Comparison of ENCODE assay signal across 14 cellular contexts in the genomic region with DNA sequence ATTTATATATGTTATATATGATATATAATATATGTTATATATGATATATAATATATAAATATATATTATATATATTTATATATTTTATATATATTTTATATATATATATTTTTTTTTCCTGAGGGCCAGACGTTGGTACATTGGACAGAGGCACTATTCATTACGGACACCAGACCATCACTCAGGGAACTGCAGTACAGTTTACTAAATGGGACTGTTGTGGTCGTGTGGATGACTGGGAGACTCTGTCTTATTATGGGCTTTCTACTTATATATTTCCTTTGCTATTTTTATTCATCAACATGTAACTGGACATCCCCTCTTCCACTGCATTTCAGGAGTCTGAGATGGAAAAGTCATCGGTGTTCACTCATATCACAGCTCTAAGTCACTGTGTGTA.
A peak's percentile ranks its signal among the peaks of the same experiment; 100 is the strongest.
DNase-seq lines count a peak whose midpoint lies in the region; ATAC-seq and TF ChIP-seq lines count a peak whose summit lies in the region.
"Had no signal": no experiment of that assay in that cellular context is flagged by ENCODE, and none has a peak within 500 bp of the region (broad histone marks: within the 10 kb centered on the region; RNA-seq: fewer than 3 reads in every experiment).

No MANE protein-coding gene starts in this region.

- CTCF ChIA-PET in SK-N-SH (lab: Yijun Ruan, JAX) (interaction anchor here (0.6 to 2.2 kb wide), 32 partner anchors 9 to 770 kb away, joined by 3 to 13 read pairs (median 4); a partner anchor contains a TSS), WTC11 (lab: Charles Lee) (interaction anchor here (0.7 to 2.6 kb wide), 22 partner anchors 8 to 450 kb away, joined by 3 to 17 read pairs (median 4); a partner anchor contains a TSS)

- H3K79me2 ChIP-seq in SK-N-SH (ENCODE audit: insufficient read depth) (no peaks in the 10 kb centered on the region), Loucy (ENCODE audit: insufficient read depth, low read length) (no peaks in the 10 kb centered on the region)

- no peak for TF ChIP-seq RAD21 in SK-N-SH (IDR thresholded peaks at IDR 0.05; ENCODE audit: low read length)

- H3K4me1 ChIP-seq in SK-N-SH (ENCODE audit: control insufficient read depth in 1 of 2, insufficient read depth in 2 of 2, low read depth in 1 of 2, low read length in 1 of 2) (no peaks in the 10 kb centered on the region; a peak in 1 of 4 replicates), Loucy (ENCODE audit: insufficient read depth, low read length, poor library complexity, severe bottlenecking) (peaks cover 30% of the 10 kb centered on the region), colonic mucosa (no peaks in the 10 kb centered on the region)
- H3K4me1 ChIP-seq: BE2C, Caco-2 had no signal

- POLR2A ChIA-PET in SK-N-SH (lab: Yijun Ruan, JAX) (no interaction called here), WTC11 (lab: Charles Lee) (no interaction called here)

- WGBS in SK-N-SH (ENCODE audit: low lambda C conversion rate): 33% methylated on average over 4 of the region's 4 CpGs

- TF ChIP-seq CTCF in SK-N-SH (IDR thresholded peaks at IDR 0.05): no peak
- no peak for TF ChIP-seq CTCF in Loucy (conservative IDR thresholded peaks at IDR 0.05; ENCODE audit: low read length)
- no peak for TF ChIP-seq CTCF in WTC11 (IDR thresholded peaks at IDR 0.05)
- TF ChIP-seq CTCF in colonic mucosa (IDR thresholded peaks at IDR 0.05): no peak

- H3K36me3 Mint-ChIP-seq in WTC11: no peaks in the 10 kb centered on the region
- peaks cover 1% of the 10 kb centered on the region for H3K36me3 Mint-ChIP-seq in activated T-helper 1 cell treated with anti-CD3 and anti-CD28 coated beads, Interleukin-12 subunit alpha, Interleukin-12 subunit beta, Interleukin-2, Interleukin-4 antibody, amounts not matched to agents 30 ng/mL and 10 ng/mL and 1 ng/mL, durations not matched to agents 14 hours and 24 hours and 36 hours (ENCODE audit: low read depth)

- no peaks in the 10 kb centered on the region for H4K20me1 ChIP-seq in SK-N-SH (ENCODE audit: insufficient read depth)
- no peaks in the 10 kb centered on the region for H4K20me1 ChIP-seq in Loucy (ENCODE audit: insufficient read depth, low read length, poor library complexity, severe bottlenecking)

- H3K4me3 ChIP-seq in SK-N-SH (ENCODE audit: low read depth in 2 of 2, low read length in 1 of 2) (no peak overlapping the region), Loucy (ENCODE audit: low read length, poor library complexity, severe bottlenecking) (no peak overlapping the region), colonic mucosa (no peak overlapping the region)
- H3K4me3 ChIP-seq: GM23248 had no signal

- H3K9me3 Mint-ChIP-seq in WTC11: peaks cover 9% of the 10 kb centered on the region
- H3K9me3 Mint-ChIP-seq in activated T-helper 1 cell treated with anti-CD3 and anti-CD28 coated beads, Interleukin-12 subunit alpha, Interleukin-12 subunit beta, Interleukin-2, Interleukin-4 antibody, amounts not matched to agents 30 ng/mL and 10 ng/mL and 1 ng/mL, durations not matched to agents 14 hours and 24 hours and 36 hours: no peaks in the 10 kb centered on the region
- H3K9me3 Mint-ChIP-seq: CD4-positive, alpha-beta T cell had no signal

- H3K9ac ChIP-seq in SK-N-SH (no peak overlapping the region), Loucy (ENCODE audit: low read depth, low read length, poor library complexity, severe bottlenecking) (peak overlapping the region; percentile 14), colonic mucosa (ENCODE audit: low read depth in 2 of 2, low read length in 2 of 2) (no peak overlapping the region)
- H3K9ac ChIP-seq: GM23248 had no signal

- ATAC-seq in SK-N-SH treated with all-trans-retinoic acid at 6 μM for 48 hours: no peak
- ATAC-seq in WTC11: no peak

- H3K27ac ChIP-seq in SK-N-SH (ENCODE audit: low read depth in 2 of 2, low read length in 1 of 2) (no peak overlapping the region), colonic mucosa (no peak overlapping the region)
- H3K27ac ChIP-seq: 22Rv1, C4-2B, GM23248 had no signal

- H3K27me3 ChIP-seq in SK-N-SH (ENCODE audit: insufficient read depth) (no peaks in the 10 kb centered on the region), Loucy (ENCODE audit: insufficient read depth, low read length, poor library complexity, severe bottlenecking) (no peaks in the 10 kb centered on the region), colonic mucosa (no peaks in the 10 kb centered on the region)
- H3K27me3 ChIP-seq: BE2C had no signal

- H3F3A ChIP-seq in SK-N-SH (replicated peaks; ENCODE audit: insufficient read depth): no peaks in the 10 kb centered on the region
- H3F3A ChIP-seq in Loucy (ENCODE audit: low read depth): peaks cover 15% of the 10 kb centered on the region

- H3K27me3 Mint-ChIP-seq in WTC11 (ENCODE audit: low read depth): no peaks in the 10 kb centered on the region; the same call in 1 of the 2 replicates
- H3K27me3 Mint-ChIP-seq in activated T-helper 1 cell treated with anti-CD3 and anti-CD28 coated beads, Interleukin-12 subunit alpha, Interleukin-12 subunit beta, Interleukin-2, Interleukin-4 antibody, amounts not matched to agents 30 ng/mL and 10 ng/mL and 1 ng/mL, durations not matched to agents 14 hours and 24 hours and 36 hours (ENCODE audit: insufficient read depth): peaks cover 19% of the 10 kb centered on the region
- H3K27me3 Mint-ChIP-seq: CD4-positive, alpha-beta T cell had no signal

- no peak overlapping the region for H3K27ac Mint-ChIP-seq in WTC11
- H3K27ac Mint-ChIP-seq in activated T-helper 1 cell treated with anti-CD3 and anti-CD28 coated beads, Interleukin-12 subunit alpha, Interleukin-12 subunit beta, Interleukin-2, Interleukin-4 antibody, amounts not matched to agents 30 ng/mL and 10 ng/mL and 1 ng/mL, durations not matched to agents 14 hours and 24 hours and 36 hours: no peak overlapping the region
- H3K27ac Mint-ChIP-seq: CD4-positive, alpha-beta T cell had no signal

- no peak for DNase-seq in SK-N-SH
- DNase-seq in WTC11 (ENCODE audit: low spot score): no peak
- no peak for DNase-seq in stimulated activated naive CD4-positive, alpha-beta T cell treated with Interleukin-2 at 50 U/mL for 16 hours (lab: John Stamatoyannopoulos, UW)
- DNase-seq in colonic mucosa: no peak
- DNase-seq in AG20443 (ENCODE audit: low spot score): no peak
- no peak for DNase-seq in activated T-helper 1 cell treated with anti-CD3 and anti-CD28 coated beads, Interleukin-12 subunit alpha, Interleukin-12 subunit beta, Interleukin-2, Interleukin-4 antibody, amounts not matched to agents 30 ng/mL and 10 ng/mL and 1 ng/mL, durations not matched to agents 14 hours and 24 hours and 36 hours (ENCODE audit: low spot score)

- intact Hi-C loops in colonic mucosa (cut with DNase I): loop anchor here (5.0 kb wide), 1 partner anchor 750 kb away; no protein-coding TSS in a partner anchor
- intact Hi-C loops in activated T-helper 1 cell treated with anti-CD3 and anti-CD28 coated beads, Interleukin-12 subunit alpha, Interleukin-12 subunit beta, Interleukin-2, Interleukin-4 antibody, amounts not matched to agents 30 ng/mL and 10 ng/mL and 1 ng/mL, durations not matched to agents 14 hours and 24 hours and 36 hours (cut with micrococcal nuclease): loop anchor here (1.0 to 5.0 kb wide), 4 partner anchors 74 to 560 kb away; no protein-coding TSS in a partner anchor

- no peak overlapping the region for H3K4me3 Mint-ChIP-seq in WTC11
- no peak overlapping the region for H3K4me3 Mint-ChIP-seq in activated T-helper 1 cell treated with anti-CD3 and anti-CD28 coated beads, Interleukin-12 subunit alpha, Interleukin-12 subunit beta, Interleukin-2, Interleukin-4 antibody, amounts not matched to agents 30 ng/mL and 10 ng/mL and 1 ng/mL, durations not matched to agents 14 hours and 24 hours and 36 hours
- H3K4me3 Mint-ChIP-seq: CD4-positive, alpha-beta T cell had no signal

- H3K4me1 Mint-ChIP-seq in WTC11: peaks cover 4% of the 10 kb centered on the region
- peaks cover 36% of the 10 kb centered on the region for H3K4me1 Mint-ChIP-seq in activated T-helper 1 cell treated with anti-CD3 and anti-CD28 coated beads, Interleukin-12 subunit alpha, Interleukin-12 subunit beta, Interleukin-2, Interleukin-4 antibody, amounts not matched to agents 30 ng/mL and 10 ng/mL and 1 ng/mL, durations not matched to agents 14 hours and 24 hours and 36 hours (ENCODE audit: low read depth)

- H3K4me2 ChIP-seq in SK-N-SH (no peak overlapping the region), Loucy (ENCODE audit: low read depth, low read length, poor library complexity, severe bottlenecking) (peak overlapping the region; percentile 5)

- H3K36me3 ChIP-seq in SK-N-SH (replicated peaks in 1 of 2; ENCODE audit: control insufficient read depth in 1 of 2, insufficient read depth in 2 of 2, low read length in 1 of 2) (no peaks in the 10 kb centered on the region), Loucy (ENCODE audit: insufficient read depth, low read length) (no peaks in the 10 kb centered on the region), colonic mucosa (no peaks in the 10 kb centered on the region)
- H3K36me3 ChIP-seq: BE2C had no signal

- TF ChIP-seq EP300 in SK-N-SH (IDR thresholded peaks at IDR 0.05; ENCODE audit: borderline replicate concordance in 1 of 2, low read depth in 1 of 2, low read length in 1 of 2): no peak

- no peaks in the 10 kb centered on the region for H3K9me2 ChIP-seq in SK-N-SH
- no peaks in the 10 kb centered on the region for H3K9me2 ChIP-seq in Loucy (replicated peaks; ENCODE audit: low read depth, low read length)

- H3K9me3 ChIP-seq in SK-N-SH: no peaks in the 10 kb centered on the region
- no peaks in the 10 kb centered on the region for H3K9me3 ChIP-seq in Loucy (ENCODE audit: insufficient read depth, low read depth, low read length)
- H3K9me3 ChIP-seq in colonic mucosa: no peaks in the 10 kb centered on the region
- H3K9me3 ChIP-seq: BE2C, Caco-2 had no signal

- H2AFZ ChIP-seq in SK-N-SH (ENCODE audit: low read depth): no peak overlapping the region
- H2AFZ ChIP-seq in Loucy (ENCODE audit: low read length): no peak overlapping the region
- H2AFZ ChIP-seq: GM23248 had no signal

TF ChIP-seq in WTC11, 78 proteins besides CTCF, POLR2A, EP300 and RAD21:
- TF ChIP-seq SP1 (CRISPR knock-in tag; conservative IDR thresholded peaks at IDR 0.05): no peak
- peak; percentile 76; the same call in 1 of the 2 replicates for TF ChIP-seq HMGA2 (CRISPR knock-in tag; IDR thresholded peaks at IDR 0.05)
- no peak for TF ChIP-seq ZNF232 (CRISPR knock-in tag; IDR thresholded peaks at IDR 0.05)
